ENCODE assay signal across 23 cellular contexts in genomic region chr11:86018249-86018648, GRCh38.
"Had no signal": no experiment of that assay in that cellular context is flagged by ENCODE, and none has a peak within 500 bp of the region (broad histone marks: within the 10 kb centered on the region; RNA-seq: fewer than 3 reads in every experiment).

No MANE protein-coding gene starts in this region.

- FAIRE-seq: colon, endothelial cell of umbilical vein, frontal cortex, islet of Langerhans, keratinocyte had no signal

- H3K27me3 Mint-ChIP-seq: naive B cell had no signal

- H3K27ac Mint-ChIP-seq: mesothelial cell of epicardium had no signal

- H3K9me3 ChIP-seq: esophagus muscularis mucosa, gastroesophageal sphincter, left lung, lower lobe of right lung, mucosa of descending colon had no signal

- H3K4me1 ChIP-seq: foreskin keratinocyte, lower lobe of right lung had no signal

- H3K27me3 ChIP-seq: dorsolateral prefrontal cortex, esophagus muscularis mucosa, foreskin keratinocyte, gastroesophageal sphincter, heart left ventricle, left lung had no signal

- H3K4me3 Mint-ChIP-seq: mesothelial cell of epicardium, naive B cell had no signal

- ATAC-seq: foreskin keratinocyte, gastroesophageal sphincter, heart left ventricle, left cardiac atrium, left lung, left ventricle myocardium superior, lower lobe of right lung, mucosa of descending colon had no signal

- DNase-seq: dermis blood vessel endothelial cell; dorsolateral prefrontal cortex; effector CD4-positive, alpha-beta T cell; effector memory CD4-positive, alpha-beta T cell; foreskin keratinocyte; heart left ventricle; hippocampal formation; left cardiac atrium; left lung; left ventricle myocardium superior; lower lobe of right lung; mesenchymal stem cell; mucosa of descending colon; naive B cell had no signal

- H3K27ac ChIP-seq: coronary artery, esophagus muscularis mucosa, foreskin keratinocyte, gastroesophageal sphincter, heart left ventricle, left lung, lower lobe of right lung had no signal

- H3K9me3 Mint-ChIP-seq: naive B cell had no signal

- H3K4me3 ChIP-seq: coronary artery, dorsolateral prefrontal cortex, esophagus muscularis mucosa, gastroesophageal sphincter, heart left ventricle, left lung, lower lobe of right lung, mucosa of descending colon had no signal
